Comparison of ENCODE assay signal across 17 cellular contexts in the genomic region with DNA sequence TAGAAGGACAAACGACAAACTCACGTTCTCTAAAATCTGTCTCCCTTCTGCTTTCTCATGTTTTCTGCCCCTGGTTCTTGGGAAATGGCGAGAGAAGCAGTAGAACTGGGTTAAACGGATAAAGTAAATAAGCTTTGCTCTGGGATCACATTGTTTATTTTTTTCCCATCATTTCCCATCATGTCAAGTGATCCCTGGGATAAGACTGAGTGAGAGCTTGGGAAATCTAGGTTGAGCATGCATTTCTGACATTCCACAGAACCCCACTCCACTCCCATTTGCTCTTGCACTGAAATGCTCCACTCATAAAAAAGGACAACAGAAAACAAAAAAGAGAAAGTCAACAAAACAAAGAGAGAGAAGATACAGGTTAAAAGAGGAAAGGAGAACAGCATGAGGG.
DNase-seq lines count a peak whose midpoint lies in the region; ATAC-seq, FAIRE-seq and TF ChIP-seq lines count a peak whose summit lies in the region.
"Had no signal": no experiment of that assay in that cellular context is flagged by ENCODE, and none has a peak within 500 bp of the region (broad histone marks: within the 10 kb centered on the region; RNA-seq: fewer than 3 reads in every experiment).

No MANE protein-coding gene starts in this region.

- H3K27me3 ChIP-seq in bronchial epithelial cell (ENCODE audit: control insufficient read depth, insufficient read depth, low read length) (no peaks in the 10 kb centered on the region), smooth muscle cell (ENCODE audit: low read depth) (no peaks in the 10 kb centered on the region), prostate gland (replicated peaks; ENCODE audit: insufficient read depth) (no peaks in the 10 kb centered on the region)

- TF ChIP-seq CTCF in bronchial epithelial cell (IDR thresholded peaks at IDR 0.05; ENCODE audit: insufficient read depth, low read length, severe bottlenecking) = no peak
- TF ChIP-seq CTCF in smooth muscle cell (IDR thresholded peaks at IDR 0.05; ENCODE audit: borderline replicate concordance, insufficient read depth, poor library complexity, severe bottlenecking) = no peak
- TF ChIP-seq CTCF in prostate gland (IDR thresholded peaks at IDR 0.05) = no peak

- 28% methylated on average over 4 of the region's 4 CpGs for WGBS in smooth muscle cell (ENCODE audit: low lambda C conversion rate)
- 95% methylated on average over 4 of the region's 4 CpGs for WGBS in prostate gland

- H4K20me1 ChIP-seq in smooth muscle cell (ENCODE audit: low read depth) = no peaks in the 10 kb centered on the region

- H3K4me1 ChIP-seq in smooth muscle cell (ENCODE audit: low read depth) = peaks cover 8% of the 10 kb centered on the region
- no peaks in the 10 kb centered on the region for H3K4me1 ChIP-seq in prostate gland (replicated peaks)

- H3K36me3 ChIP-seq in bronchial epithelial cell (ENCODE audit: control insufficient read depth, insufficient read depth, low read length) = no peaks in the 10 kb centered on the region
- no peaks in the 10 kb centered on the region for H3K36me3 ChIP-seq in smooth muscle cell (ENCODE audit: low read depth)
- H3K36me3 ChIP-seq in prostate gland = no peaks in the 10 kb centered on the region

- no peak overlapping the region for H3K9ac ChIP-seq in smooth muscle cell (ENCODE audit: low read depth)

- peaks cover 4% of the 10 kb centered on the region for H3F3A ChIP-seq in smooth muscle cell (ENCODE audit: low read depth)

- no peaks in the 10 kb centered on the region for H3K79me2 ChIP-seq in smooth muscle cell (ENCODE audit: low read depth)

- intact Hi-C loops in prostate gland (cut with DNase I) = no loop called here

- H2AFZ ChIP-seq in smooth muscle cell (ENCODE audit: low read depth) = peak overlapping the region; percentile 42
- H2AFZ ChIP-seq: GM23338 had no signal

- DNase-seq in H4 (ENCODE audit: low spot score) (peak; percentile 19), bronchial epithelial cell (ENCODE audit: low read depth) (no peak), hepatic stellate cell (ENCODE audit: low spot score) (peak; percentile 10), smooth muscle cell (lab: John Stamatoyannopoulos, UW; ENCODE audit: unreplicated experiment) (no peak), NCI-H2081 (lab: John Stamatoyannopoulos, UW) (no peak), prostate gland (ENCODE audit: low spot score) (no peak)
- DNase-seq: GF-D8, HCEC 1CT, NCI-H1694, NCI-H446, NCI-H526, OCI-M1 had no signal

- H3K4me2 ChIP-seq in smooth muscle cell = peak overlapping the region; percentile 64
- H3K4me2 ChIP-seq: GM23338 had no signal

- FAIRE-seq in bronchial epithelial cell (lab: Jason Lieb, UNC) = peak; percentile 47
- FAIRE-seq: A204.1, RCC 7860 had no signal

- ATAC-seq in GM21381 (IDR thresholded peaks at IDR 0.05; ENCODE audit: unreplicated experiment) = no peak
- ATAC-seq: GM23338, Right ventricle myocardium inferior had no signal

- no peak for TF ChIP-seq POLR2A in prostate gland (IDR thresholded peaks at IDR 0.05)

- H3K9me3 ChIP-seq in smooth muscle cell (replicated peaks; ENCODE audit: low read depth) (no peaks in the 10 kb centered on the region), prostate gland (no peaks in the 10 kb centered on the region)

- no peak overlapping the region for H3K4me3 ChIP-seq in bronchial epithelial cell (ENCODE audit: low read depth, low read length)
- H3K4me3 ChIP-seq in smooth muscle cell = no peak overlapping the region
- H3K4me3 ChIP-seq in prostate gland = no peak overlapping the region
- H3K4me3 ChIP-seq: GM23338 had no signal

- H3K27ac ChIP-seq in smooth muscle cell (ENCODE audit: low read depth) = no peak overlapping the region
- no peak overlapping the region for H3K27ac ChIP-seq in prostate gland

Comparison
In these comparisons a context has a peak if more than half of its experiments do, and no peak if none do; other contexts are left out.
1. DNase-seq: peak in H4 (single experiment) and hepatic stellate cell (single experiment); none in bronchial epithelial cell (single experiment), smooth muscle cell (single experiment), NCI-H2081 (0 of 2) and prostate gland (single experiment).